In the genomic region with DNA sequence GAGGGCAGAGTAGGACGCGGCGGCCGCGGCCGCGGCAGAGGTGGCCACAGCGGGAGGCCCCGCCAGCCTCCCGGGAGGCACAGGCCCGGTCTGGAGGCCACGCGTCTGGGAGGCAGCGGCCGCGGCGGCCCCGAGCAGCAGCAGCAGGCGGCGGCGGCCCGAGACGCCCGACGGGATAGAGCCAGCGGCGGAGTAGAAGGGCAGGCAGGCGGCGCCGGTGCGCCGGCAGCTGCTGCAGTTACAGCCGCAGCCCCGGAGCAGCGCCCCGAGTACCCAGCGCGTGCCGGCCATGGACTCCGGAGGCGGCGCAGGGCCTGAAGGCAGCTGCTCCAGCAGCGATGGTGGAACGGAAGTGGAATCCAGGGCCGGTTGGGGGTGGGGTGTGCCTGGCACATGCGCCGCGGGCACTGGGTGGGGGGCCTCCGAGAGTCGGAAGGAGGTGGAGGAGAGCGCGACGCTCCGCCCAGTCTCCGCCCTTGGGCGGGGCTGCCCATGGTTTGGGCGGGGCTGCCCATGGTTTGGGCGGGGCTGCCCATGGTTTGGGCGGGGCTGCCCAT, we compare ENCODE assay signal across 8 cellular contexts. TPM values are rescaled to one million over a fixed set of nuclear protein-coding genes. Genes with fewer than 3 reads are reported as not detected.
DNase-seq lines count a peak whose midpoint lies in the region; ATAC-seq and TF ChIP-seq lines count a peak whose summit lies in the region.

A gene with protein sequence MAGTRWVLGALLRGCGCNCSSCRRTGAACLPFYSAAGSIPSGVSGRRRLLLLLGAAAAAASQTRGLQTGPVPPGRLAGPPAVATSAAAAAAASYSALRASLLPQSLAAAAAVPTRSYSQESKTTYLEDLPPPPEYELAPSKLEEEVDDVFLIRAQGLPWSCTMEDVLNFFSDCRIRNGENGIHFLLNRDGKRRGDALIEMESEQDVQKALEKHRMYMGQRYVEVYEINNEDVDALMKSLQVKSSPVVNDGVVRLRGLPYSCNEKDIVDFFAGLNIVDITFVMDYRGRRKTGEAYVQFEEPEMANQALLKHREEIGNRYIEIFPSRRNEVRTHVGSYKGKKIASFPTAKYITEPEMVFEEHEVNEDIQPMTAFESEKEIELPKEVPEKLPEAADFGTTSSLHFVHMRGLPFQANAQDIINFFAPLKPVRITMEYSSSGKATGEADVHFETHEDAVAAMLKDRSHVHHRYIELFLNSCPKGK (minus strand): TSS at position 354 of the 557 bp plus-strand sequence. CDS start 63 bp downstream, at position 291.

- peaks cover 46% of the 10 kb centered on the region for H4K20me1 ChIP-seq in BLaER1

- H3K4me1 ChIP-seq in BLaER1 (peaks cover 42% of the 10 kb centered on the region), colonic mucosa (no peaks in the 10 kb centered on the region)

- H3K9ac ChIP-seq in BLaER1, result peak within 1 kb of the TSS; percentile 98
- H3K9ac ChIP-seq in colonic mucosa (ENCODE audit: low read depth in 2 of 2, low read length in 2 of 2), result peak within 1 kb of the TSS; percentile 89 to 96

- DNase-seq in NCI-H524 treated with DMSO at 0.1 percent for 48 hours (lab: John Stamatoyannopoulos, UW) (peak; percentile 10), colonic mucosa (peak; percentile 97), left kidney (ENCODE audit: low read depth, low spot score) (peak; percentile 97)
- DNase-seq in activated CD4-positive, alpha-beta T cell treated with anti-CD3 and anti-CD28 coated beads for 48 hours, result peak; percentile 96
- DNase-seq in stimulated activated CD4-positive, alpha-beta T cell treated with anti-CD3 and anti-CD28 coated beads, Interleukin-1b, Interleukin-23, amount 100 ng/mL, for 48 hours, result peak; percentile 95

- H3K27me3 ChIP-seq in BLaER1 (no peaks in the 10 kb centered on the region), colonic mucosa (no peaks in the 10 kb centered on the region)

- H3K9me3 ChIP-seq in BLaER1 (no peaks in the 10 kb centered on the region), colonic mucosa (no peaks in the 10 kb centered on the region)

- peak within 1 kb of the TSS; percentile 92 for H3K4me3 ChIP-seq in BLaER1
- H3K4me3 ChIP-seq in colonic mucosa, result peak within 1 kb of the TSS; percentile 78

- H3K36me3 ChIP-seq in BLaER1 (peaks cover 23% of the 10 kb centered on the region), colonic mucosa (no peaks in the 10 kb centered on the region)

- H3K27ac ChIP-seq in BLaER1 (peak within 1 kb of the TSS; percentile 98), colonic mucosa (peak within 1 kb of the TSS; percentile 86)

- H3K4me2 ChIP-seq in BLaER1, result peak within 1 kb of the TSS; percentile 97

- intact Hi-C loops in colonic mucosa (cut with DNase I), result loop anchor here (5.0 to 10.0 kb wide), 2 partner anchors 125 to 153 kb away; a partner anchor contains a TSS

- TF ChIP-seq CTCF in colonic mucosa (IDR thresholded peaks at IDR 0.05), result no peak

- ATAC-seq in HG03378 (IDR thresholded peaks at IDR 0.05; ENCODE audit: unreplicated experiment), result peak; percentile 43

- TF ChIP-seq POLR2A in GM19099 (IDR thresholded peaks at IDR 0.05; ENCODE audit: extremely low read depth, insufficient read length, low read depth), result peak; percentile 80

RNA-seq across cellular contexts. Expression of the gene that starts here (rescaled TPM):
- total RNA-seq in colonic mucosa, result 100 to 1,000 TPM in 1 of 2 donors, 10 to 100 TPM in 1; 91.0 to 108 TPM

Comparison
In these comparisons a context has a peak if more than half of its experiments do, and no peak if none do; other contexts are left out.
1. Peak in every context shown above with its lines: DNase-seq, ATAC-seq, H3K4me3 ChIP-seq and H3K27ac ChIP-seq.
2. DNase-seq: peak in every context shown above with its lines; median percentile 97 in colonic mucosa; 97 in left kidney; 96 in activated CD4-positive, alpha-beta T cell treated with anti-CD3 and anti-CD28 coated beads for 48 hours; 95 in stimulated activated CD4-positive, alpha-beta T cell treated with anti-CD3 and anti-CD28 coated beads, Interleukin-1b, Interleukin-23, amount 100 ng/mL, for 48 hours; 10 in NCI-H524 treated with DMSO at 0.1 percent for 48 hours.